ENCODE assay signal across 23 cellular contexts in genomic region chr2:170882758-170883157, GRCh38.
"Had no signal": no experiment of that assay in that cellular context is flagged by ENCODE, and none has a peak within 500 bp of the region (broad histone marks: within the 10 kb centered on the region; RNA-seq: fewer than 3 reads in every experiment).

No MANE protein-coding gene starts in this region.

- H3K27ac ChIP-seq: coronary artery, dorsolateral prefrontal cortex, esophagus muscularis mucosa, foreskin keratinocyte, heart right ventricle, left lung, lower lobe of right lung had no signal

- H3K4me3 ChIP-seq: coronary artery, dorsolateral prefrontal cortex, esophagus muscularis mucosa, heart right ventricle, left lung, lower lobe of right lung, mucosa of descending colon had no signal

- H3K27me3 ChIP-seq: dorsolateral prefrontal cortex, esophagus muscularis mucosa, left lung had no signal

- FAIRE-seq: colon, endothelial cell of umbilical vein, frontal cortex, islet of Langerhans, keratinocyte had no signal

- H3K9me3 ChIP-seq: esophagus muscularis mucosa, heart right ventricle, left lung, lower lobe of right lung, mucosa of descending colon had no signal

- H3K4me1 ChIP-seq: esophagus muscularis mucosa, heart right ventricle, left lung, lower lobe of right lung had no signal

- ATAC-seq: foreskin keratinocyte, heart right ventricle, left cardiac atrium, left lung, left ventricle myocardium superior, lower lobe of right lung, mucosa of descending colon had no signal

- DNase-seq: dermis blood vessel endothelial cell; dorsolateral prefrontal cortex; effector CD4-positive, alpha-beta T cell; effector memory CD4-positive, alpha-beta T cell; foreskin keratinocyte; glutamatergic neuron; head of caudate nucleus; heart right ventricle; hippocampal formation; left cardiac atrium; left lung; left ventricle myocardium superior; lower lobe of right lung; mesenchymal stem cell; mucosa of descending colon; naive B cell had no signal

- H3K36me3 ChIP-seq: esophagus muscularis mucosa, heart right ventricle, left lung, lower lobe of right lung had no signal
